In genomic region chr5:29005386-29005785, GRCh38 we compare ENCODE assay signal across 13 cellular contexts.
A peak's percentile ranks its signal among the peaks of the same experiment; 100 is the strongest.
DNase-seq lines count a peak whose midpoint lies in the region; ATAC-seq and TF ChIP-seq lines count a peak whose summit lies in the region.
"Had no signal": no experiment of that assay in that cellular context is flagged by ENCODE, and none has a peak within 500 bp of the region (broad histone marks: within the 10 kb centered on the region; RNA-seq: fewer than 3 reads in every experiment).

No MANE protein-coding gene starts in this region.

- H3K4me3 Mint-ChIP-seq in activated T-helper 17 cell treated with anti-CD3 and anti-CD28 coated beads, Interleukin-2, amount 50 U/mL, for 72 hours: no peak overlapping the region
- no peak overlapping the region for H3K4me3 Mint-ChIP-seq in stimulated activated effector memory CD8-positive, alpha-beta T cell treated with anti-CD3 and anti-CD28 coated beads, Interleukin-12 subunit alpha, Interleukin-12 subunit beta, amount 100 ng/mL, for 72 hours
- H3K4me3 Mint-ChIP-seq: activated CD8-positive, alpha-beta T cell treated with anti-CD3 and anti-CD28 coated beads for 36 hours had no signal

- H3K9me3 ChIP-seq in osteoblast (ENCODE audit: low read depth, low read length): no peaks in the 10 kb centered on the region
- H3K9me3 ChIP-seq: mucosa of descending colon had no signal

- H3K36me3 ChIP-seq in KMS-11 (ENCODE audit: insufficient read depth) (no peaks in the 10 kb centered on the region), osteoblast (ENCODE audit: insufficient read depth, low read length) (no peaks in the 10 kb centered on the region)

- no peaks in the 10 kb centered on the region for H3K27me3 Mint-ChIP-seq in activated T-helper 17 cell treated with anti-CD3 and anti-CD28 coated beads, Interleukin-2, amount 50 U/mL, for 72 hours
- H3K27me3 Mint-ChIP-seq: activated CD8-positive, alpha-beta T cell treated with anti-CD3 and anti-CD28 coated beads for 36 hours had no signal

- H3K27ac Mint-ChIP-seq in activated T-helper 17 cell treated with anti-CD3 and anti-CD28 coated beads, Interleukin-2, amount 50 U/mL, for 72 hours: no peak overlapping the region
- H3K27ac Mint-ChIP-seq in stimulated activated effector memory CD8-positive, alpha-beta T cell treated with anti-CD3 and anti-CD28 coated beads, Interleukin-12 subunit alpha, Interleukin-12 subunit beta, amount 100 ng/mL, for 72 hours: no peak overlapping the region
- H3K27ac Mint-ChIP-seq: activated CD8-positive, alpha-beta T cell treated with anti-CD3 and anti-CD28 coated beads for 36 hours had no signal

- H3K9me3 Mint-ChIP-seq in activated T-helper 17 cell treated with anti-CD3 and anti-CD28 coated beads, Interleukin-2, amount 50 U/mL, for 72 hours: peaks cover 10% of the 10 kb centered on the region
- H3K9me3 Mint-ChIP-seq in stimulated activated effector memory CD8-positive, alpha-beta T cell treated with anti-CD3 and anti-CD28 coated beads, Interleukin-12 subunit alpha, Interleukin-12 subunit beta, amount 100 ng/mL, for 72 hours: peaks cover 15% of the 10 kb centered on the region

- no peaks in the 10 kb centered on the region for H3K36me3 Mint-ChIP-seq in activated T-helper 17 cell treated with anti-CD3 and anti-CD28 coated beads, Interleukin-2, amount 50 U/mL, for 72 hours (ENCODE audit: low read depth)
- no peaks in the 10 kb centered on the region for H3K36me3 Mint-ChIP-seq in stimulated activated effector memory CD8-positive, alpha-beta T cell treated with anti-CD3 and anti-CD28 coated beads, Interleukin-12 subunit alpha, Interleukin-12 subunit beta, amount 100 ng/mL, for 72 hours

- H3K79me2 ChIP-seq in KMS-11 (ENCODE audit: insufficient read depth, low read depth) (no peaks in the 10 kb centered on the region), osteoblast (ENCODE audit: insufficient read depth, low read length) (no peaks in the 10 kb centered on the region)

- no peaks in the 10 kb centered on the region for H4K20me1 ChIP-seq in KMS-11 (ENCODE audit: insufficient read depth)
- H4K20me1 ChIP-seq in osteoblast (ENCODE audit: insufficient read depth, low read length): no peaks in the 10 kb centered on the region

- H3K4me1 Mint-ChIP-seq in activated T-helper 17 cell treated with anti-CD3 and anti-CD28 coated beads, Interleukin-2, amount 50 U/mL, for 72 hours: no peaks in the 10 kb centered on the region
- H3K4me1 Mint-ChIP-seq in stimulated activated effector memory CD8-positive, alpha-beta T cell treated with anti-CD3 and anti-CD28 coated beads, Interleukin-12 subunit alpha, Interleukin-12 subunit beta, amount 100 ng/mL, for 72 hours: no peaks in the 10 kb centered on the region

- ATAC-seq in left lobe of liver: peak; percentile 86
- no peak for ATAC-seq in activated T-helper 17 cell treated with anti-CD3 and anti-CD28 coated beads, Interleukin-2, amount 50 U/mL, for 72 hours (replicated peaks)
- no peak for ATAC-seq in stimulated activated effector memory CD8-positive, alpha-beta T cell treated with anti-CD3 and anti-CD28 coated beads, Interleukin-12 subunit alpha, Interleukin-12 subunit beta, amount 100 ng/mL, for 72 hours
- ATAC-seq: activated CD8-positive, alpha-beta T cell treated with anti-CD3 and anti-CD28 coated beads for 36 hours; mucosa of descending colon; sciatic nerve had no signal

- H3K27me3 ChIP-seq in KMS-11 (ENCODE audit: insufficient read depth, low read depth): no peaks in the 10 kb centered on the region
- H3K27me3 ChIP-seq in osteoblast (ENCODE audit: insufficient read depth, low read length): no peaks in the 10 kb centered on the region

- H3K4me1 ChIP-seq in KMS-11 (ENCODE audit: low read depth, poor library complexity, severe bottlenecking) (no peaks in the 10 kb centered on the region), osteoblast (ENCODE audit: insufficient read depth, low read length) (no peaks in the 10 kb centered on the region)

- H3K4me2 ChIP-seq in KMS-11: no peak overlapping the region
- H3K4me2 ChIP-seq in osteoblast (ENCODE audit: insufficient read depth, low read length): no peak overlapping the region

- H3K27ac ChIP-seq in KMS-11 (no peak overlapping the region), osteoblast (ENCODE audit: low read depth, low read length) (no peak overlapping the region)
- H3K27ac ChIP-seq: HL-60 had no signal

- DNase-seq in DMS53 (lab: John Stamatoyannopoulos, UW): peak; percentile 72
- peak; percentile 3 to 47 for DNase-seq in SW 1271 (lab: John Stamatoyannopoulos, UW)
- DNase-seq in left lobe of liver (ENCODE audit: low spot score): no peak
- DNase-seq in HuH-7.5 (ENCODE audit: low spot score): no peak
- DNase-seq in osteoblast (ENCODE audit: insufficient read length, low spot score, missing footprints): no peak
- no peak for DNase-seq in stimulated activated effector memory CD8-positive, alpha-beta T cell treated with anti-CD3 and anti-CD28 coated beads, Interleukin-12 subunit alpha, Interleukin-12 subunit beta, amount 100 ng/mL, for 72 hours (ENCODE audit: low spot score in 2 of 2)
- DNase-seq: activated CD8-positive, alpha-beta T cell treated with anti-CD3 and anti-CD28 coated beads for 36 hours; NCI-H2029 had no signal

- no peak overlapping the region for H3K9ac ChIP-seq in KMS-11

- TF ChIP-seq CTCF in KMS-11 (conservative IDR thresholded peaks at IDR 0.05; ENCODE audit: low read depth, low read length) (peak; percentile 38; the same call in 1 of the 2 replicates), osteoblast (IDR thresholded peaks at IDR 0.05; ENCODE audit: extremely low read depth, low read depth, low read length) (no peak)

- H3K4me3 ChIP-seq in KMS-11 (IDR thresholded peaks at IDR 0.05; ENCODE audit: insufficient read depth, low read depth, low read length) (no peak overlapping the region), osteoblast (ENCODE audit: insufficient read depth, low read length) (no peak overlapping the region)
- H3K4me3 ChIP-seq: mucosa of descending colon had no signal

- H2AFZ ChIP-seq in KMS-11 (ENCODE audit: low read depth) (no peak overlapping the region), osteoblast (ENCODE audit: low read length) (no peak overlapping the region)

Comparison
In these comparisons a context has a peak if more than half of its experiments do, and no peak if none do; other contexts are left out.
1. DNase-seq: peak in DMS53 (single experiment) and SW 1271 (2 of 2); none in left lobe of liver (single experiment), HuH-7.5 (single experiment), osteoblast (single experiment) and stimulated activated effector memory CD8-positive, alpha-beta T cell treated with anti-CD3 and anti-CD28 coated beads, Interleukin-12 subunit alpha, Interleukin-12 subunit beta, amount 100 ng/mL, for 72 hours (0 of 2).